Comparison of ENCODE assay signal across 24 cellular contexts in genomic region chr3:193165431-193166120, GRCh38.
"Had no signal": no experiment of that assay in that cellular context is flagged by ENCODE, and none has a peak within 500 bp of the region (broad histone marks: within the 10 kb centered on the region; RNA-seq: fewer than 3 reads in every experiment).

No MANE protein-coding gene starts in this region.

- H3K27ac ChIP-seq: heart right ventricle, hepatocyte, lower lobe of right lung, ovary, right atrium auricular region, right lobe of liver, suprapubic skin, thoracic aorta, tibial artery, upper lobe of right lung had no signal

- DNase-seq: heart right ventricle; kidney glomerular epithelial cell; left cardiac atrium; lower lobe of right lung; mammary epithelial cell; mesenchymal stem cell; midbrain; mucosa of descending colon; naive thymus-derived CD4-positive, alpha-beta T cell; ovary; right lobe of liver; stimulated activated CD4-positive, alpha-beta T cell treated with anti-CD3 and anti-CD28 coated beads, Interleukin-2, amount 100 ng/mL, for 24 hours; stimulated activated CD4-positive, alpha-beta T cell treated with anti-CD3 and anti-CD28 coated beads, Interleukin-4, amount 100 ng/mL, for 1 hour; stimulated activated naive CD4-positive, alpha-beta T cell; tibial artery; trophoblast cell; upper lobe of right lung had no signal

- H3K36me3 ChIP-seq: heart right ventricle, lower lobe of right lung, ovary, right atrium auricular region, right lobe of liver, suprapubic skin, thoracic aorta, tibial artery, upper lobe of right lung had no signal

- H3K9me3 ChIP-seq: heart right ventricle, lower lobe of right lung, mucosa of descending colon, ovary, right atrium auricular region, right lobe of liver, suprapubic skin, thoracic aorta, tibial artery, upper lobe of right lung had no signal

- H3K4me3 ChIP-seq: heart right ventricle, hepatocyte, lower lobe of right lung, mucosa of descending colon, ovary, right atrium auricular region, right lobe of liver, smooth muscle cell, suprapubic skin, thoracic aorta, tibial artery, upper lobe of right lung had no signal

- ATAC-seq: heart right ventricle; left cardiac atrium; left lobe of liver; lower lobe of right lung; mucosa of descending colon; naive thymus-derived CD4-positive, alpha-beta T cell; natural killer cell treated with Interleukin-12 subunit alpha and Interleukin-12 subunit beta and Interleukin-15 and Interleukin-18, amount 100 ng/mL, for 72 hours; right lobe of liver; upper lobe of right lung had no signal

- H3K4me1 ChIP-seq: heart right ventricle, lower lobe of right lung, right atrium auricular region, right lobe of liver, suprapubic skin, tibial artery, upper lobe of right lung had no signal

- H3K27me3 ChIP-seq: hepatocyte, ovary, right atrium auricular region, right lobe of liver, suprapubic skin, tibial artery, upper lobe of right lung had no signal
